ENCODE assay signal across 9 cellular contexts in genomic region chr16:20910781-20911321, GRCh38. TPM values are rescaled to one million over a fixed set of nuclear protein-coding genes. Genes with fewer than 3 reads are reported as not detected.
A peak's percentile ranks its signal among the peaks of the same experiment; 100 is the strongest.
DNase-seq lines count a peak whose midpoint lies in the region; ATAC-seq, FAIRE-seq and TF ChIP-seq lines count a peak whose summit lies in the region.
"Had no signal": no experiment of that assay in that cellular context is flagged by ENCODE, and none has a peak within 500 bp of the region (broad histone marks: within the 10 kb centered on the region; RNA-seq: fewer than 3 reads in every experiment).

No MANE protein-coding gene starts in this region.

- H3K4me1 ChIP-seq in A673 (ENCODE audit: insufficient read depth, low read length, poor library complexity, severe bottlenecking) = peaks cover 7% of the 10 kb centered on the region
- H3K4me1 ChIP-seq in K562 (replicated peaks in 1 of 2; ENCODE audit: control insufficient read depth in 2 of 2, insufficient read depth in 2 of 2, low read length in 2 of 2) = peaks cover 16 to 19% of the 10 kb centered on the region in 2 experiments

- no peak for TF ChIP-seq POLR2A in K562 (conservative IDR thresholded peaks at IDR 0.05)

- POLR2A ChIA-PET in A673 (lab: Charles Lee; ENCODE audit: low non-redundant PET) = interaction anchor here (0.7 kb wide), 1 partner anchor 35 kb away, joined by 3 read pairs; no protein-coding TSS in a partner anchor
- POLR2A ChIA-PET in K562 (lab: Yijun Ruan, JAX) = interaction anchor here (0.7 to 2.0 kb wide), 3 partner anchors 8 to 10 kb away, joined by 5 to 12 read pairs (median 12); partner anchors contain the start of genes DCUN1D3 and LYRM1

- CTCF ChIA-PET in A673 (lab: Charles Lee) (no interaction called here), K562 (lab: Yijun Ruan, JAX; ENCODE audit: low intra/inter-chr PET ratio) (no interaction called here)

- TF ChIP-seq CTCF in A673 (conservative IDR thresholded peaks at IDR 0.05; ENCODE audit: low read depth, low read length) = no peak
- TF ChIP-seq CTCF in K562 (IDR thresholded peaks at IDR 0.05 in 2 of 3, conservative IDR thresholded peaks at IDR 0.05 in 1 of 3; ENCODE audit: insufficient read depth in 2 of 3, low read depth in 1 of 3, low read length in 3 of 3) = no peak

- no peaks in the 10 kb centered on the region for H3K27me3 ChIP-seq in A673 (replicated peaks; ENCODE audit: insufficient read depth, low read depth, low read length, poor library complexity)
- no peaks in the 10 kb centered on the region for H3K27me3 ChIP-seq in K562 (ENCODE audit: control insufficient read depth in 2 of 2, insufficient read depth in 2 of 2, low read length in 2 of 2)
- H3K27me3 ChIP-seq: cardiac muscle cell had no signal

- ATAC-seq in K562 (peak; percentile 60), left lobe of liver (peak; percentile 33)

- intact Hi-C loops in A673 (cut with micrococcal nuclease; ENCODE audit: unreplicated experiment) (no loop called here), K562 (cut with micrococcal nuclease) (no loop called here)

- H3K9me1 ChIP-seq in K562 (ENCODE audit: control insufficient read depth, insufficient read depth, low read length) = no peaks in the 10 kb centered on the region

- peak; percentile 62 for FAIRE-seq in K562 (lab: Jason Lieb, UNC)

- peak; percentile 69 for TF ChIP-seq EP300 in K562 (IDR thresholded peaks at IDR 0.05; ENCODE audit: low read length)

- H3K27ac ChIP-seq in A673 (ENCODE audit: low read depth, low read length, poor library complexity, severe bottlenecking) (no peak overlapping the region), K562 (ENCODE audit: extremely low read depth, low read depth, low read length) (peak overlapping the region; percentile 58; the same call in 1 of the 3 replicates)
- H3K27ac ChIP-seq: cardiac muscle cell had no signal

- no peaks in the 10 kb centered on the region for H3K36me3 ChIP-seq in A673 (ENCODE audit: insufficient read depth, low read length, poor library complexity, severe bottlenecking)
- H3K36me3 ChIP-seq in K562 (ENCODE audit: control insufficient read depth, insufficient read depth, low read length) = no peaks in the 10 kb centered on the region
- H3K36me3 ChIP-seq: cardiac muscle cell had no signal

- no peak for TF ChIP-seq RAD21 in K562 (CRISPR knock-in tag; conservative IDR thresholded peaks at IDR 0.05 in 1 of 2, IDR thresholded peaks at IDR 0.05 in 1 of 2)

- H3K9ac ChIP-seq in K562 (ENCODE audit: insufficient read depth in 1 of 2, low read depth in 2 of 2, low read length in 2 of 2) = peak overlapping the region in 1 of 2 experiments; percentile 11; a peak in 2 of 4 replicates

- H3K4me3 ChIP-seq in A673 (ENCODE audit: low read depth, low read length, poor library complexity, severe bottlenecking) (no peak overlapping the region), K562 (no peak overlapping the region)
- H3K4me3 ChIP-seq: cardiac muscle cell had no signal

- 3% methylated on average over 2 of the region's 2 CpGs for WGBS in K562 (ENCODE audit: insufficient coverage, low coverage, missing lambda C conversion rate)

- H3K9me3 ChIP-seq in A673 (ENCODE audit: low read depth, low read length, poor library complexity, severe bottlenecking) (no peaks in the 10 kb centered on the region), K562 (replicated peaks; ENCODE audit: control insufficient read depth, insufficient read depth, low read depth, low read length) (no peaks in the 10 kb centered on the region)

- no peaks in the 10 kb centered on the region for H3K79me2 ChIP-seq in K562 (ENCODE audit: control insufficient read depth, insufficient read depth, low read length)

- DNase-seq in A673 (ENCODE audit: low spot score) = peak; percentile 48
- DNase-seq in M059J (ENCODE audit: low read depth) = peak; percentile 94
- peak in 1 of 4 experiments; percentile 40 for DNase-seq in K562 (ENCODE audit: extremely low read depth in 1 of 4, low spot score in 3 of 4)
- DNase-seq in left lobe of liver (ENCODE audit: low spot score) = no peak
- no peak for DNase-seq in T1000 (lab: John Stamatoyannopoulos, UW)
- no peak for DNase-seq in GM19238 (ENCODE audit: insufficient read length, low spot score)
- no peak for DNase-seq in UCSD-AML1 (lab: John Stamatoyannopoulos, UW; ENCODE audit: unreplicated experiment)
- DNase-seq in hypothalamus (lab: John Stamatoyannopoulos, UW) = no peak

- no peaks in the 10 kb centered on the region for H4K20me1 ChIP-seq in K562 (replicated peaks; ENCODE audit: control insufficient read depth, insufficient read depth, low read length)

- in situ Hi-C loops in K562 (cut with MboI) = no loop called here

- H3K4me2 ChIP-seq in K562 (ENCODE audit: insufficient read depth, low read length) = no peak overlapping the region

- H2AFZ ChIP-seq in K562 (ENCODE audit: low read depth, low read length) = peak overlapping the region; percentile 57; the same call in 1 of the 2 replicates

- no TSS peak for BruUV-seq in A673 (replicated peaks; lab: Mats Ljungman, UMichigan)
- no TSS peak for BruUV-seq in K562 (replicated peaks; lab: Mats Ljungman, UMichigan)

TF ChIP-seq in K562, 482 proteins besides CTCF, POLR2A, EP300 and RAD21 (continues in another document):
- TF ChIP-seq, protein P1, sequence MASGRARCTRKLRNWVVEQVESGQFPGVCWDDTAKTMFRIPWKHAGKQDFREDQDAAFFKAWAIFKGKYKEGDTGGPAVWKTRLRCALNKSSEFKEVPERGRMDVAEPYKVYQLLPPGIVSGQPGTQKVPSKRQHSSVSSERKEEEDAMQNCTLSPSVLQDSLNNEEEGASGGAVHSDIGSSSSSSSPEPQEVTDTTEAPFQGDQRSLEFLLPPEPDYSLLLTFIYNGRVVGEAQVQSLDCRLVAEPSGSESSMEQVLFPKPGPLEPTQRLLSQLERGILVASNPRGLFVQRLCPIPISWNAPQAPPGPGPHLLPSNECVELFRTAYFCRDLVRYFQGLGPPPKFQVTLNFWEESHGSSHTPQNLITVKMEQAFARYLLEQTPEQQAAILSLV (tag; IDR thresholded peaks at IDR 0.05) = peak; percentile 60; the same call in 1 of the 2 replicates
- TF ChIP-seq SIRT6 (IDR thresholded peaks at IDR 0.05; ENCODE audit: low read depth, low read length) = no peak
- TF ChIP-seq, protein P2, sequence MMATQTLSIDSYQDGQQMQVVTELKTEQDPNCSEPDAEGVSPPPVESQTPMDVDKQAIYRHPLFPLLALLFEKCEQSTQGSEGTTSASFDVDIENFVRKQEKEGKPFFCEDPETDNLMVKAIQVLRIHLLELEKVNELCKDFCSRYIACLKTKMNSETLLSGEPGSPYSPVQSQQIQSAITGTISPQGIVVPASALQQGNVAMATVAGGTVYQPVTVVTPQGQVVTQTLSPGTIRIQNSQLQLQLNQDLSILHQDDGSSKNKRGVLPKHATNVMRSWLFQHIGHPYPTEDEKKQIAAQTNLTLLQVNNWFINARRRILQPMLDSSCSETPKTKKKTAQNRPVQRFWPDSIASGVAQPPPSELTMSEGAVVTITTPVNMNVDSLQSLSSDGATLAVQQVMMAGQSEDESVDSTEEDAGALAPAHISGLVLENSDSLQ (IDR thresholded peaks at IDR 0.05) = peak; percentile 79

RNA-seq across cellular contexts. Expression of gene LYRM1, which starts 10.3 kb away (rescaled TPM):
- total RNA-seq in A673 (2021) (14.3 and 21.4 TPM in 2 replicates), K562 (2014; rRNA removed) (22.0 and 32.7 TPM in 2 replicates), K562 (2014; rRNA removed; fragmentation: Illumina TruSeq; extraction: Trizol) (26.2 and 28.2 TPM in 2 replicates), K562 (2015; rRNA removed; fragmentation: Illumina TruSeq; extraction: Trizol) (26.0 and 26.5 TPM in 2 replicates), K562 (2021) (17.5 and 18.9 TPM in 2 replicates), left lobe of liver (33.9 TPM)
- 33.5 and 45.9 TPM in 2 replicates for total RNA-seq in M059J (2014; rRNA removed; shearing (Covaris generic))
- total RNA-seq in K562 (2011; cell fraction: chromatin; rRNA removed; ENCODE audit: low replicate concordance) = 5.6 and 11.9 TPM in 2 replicates
- 3.3 and 3.7 TPM in 2 replicates for total RNA-seq in K562 (2011; cell fraction: nucleolus; rRNA removed)
- 8.4 and 14.1 TPM in 2 replicates for total RNA-seq in K562 (2011; cell fraction: nucleoplasm; rRNA removed)
- polyA plus RNA-seq in K562 (2011; rRNA removed) (26.9 and 32.7 TPM in 2 replicates), K562 (2014; fragmentation: Illumina TruSeq; extraction: Trizol) (36.9 and 40.2 TPM in 2 replicates), K562 (2014; fragmentation: Nextera tagmentation; extraction: Ambion mirVana) (10 to 100 TPM; 40.0 to 44.1 TPM), K562 (2014; rRNA removed) (26.3 and 27.3 TPM in 2 replicates)
- 9.0 and 16.7 TPM in 2 replicates for polyA plus RNA-seq in K562 (2011; cell fraction: cytosol; rRNA removed)
- polyA plus RNA-seq in K562 (2011; cell fraction: nucleus; rRNA removed) = 7.8 and 12.3 TPM in 2 replicates
- 24.3 and 54.4 TPM in 2 replicates for polyA plus RNA-seq in K562 (2012)
- polyA minus RNA-seq in K562 (2011; rRNA and poly(A)+ RNA removed) = 18.1 and 18.9 TPM in 2 replicates
- 5.5 and 9.6 TPM in 2 replicates for polyA minus RNA-seq in K562 (2011; cell fraction: cytosol; rRNA and poly(A)+ RNA removed)
- 2.6 and 5.8 TPM in 2 replicates for polyA minus RNA-seq in K562 (2011; cell fraction: nucleus; rRNA and poly(A)+ RNA removed)

RNA-seq across cellular contexts. Expression of gene DCUN1D3, which starts 10.7 kb away (rescaled TPM):
- total RNA-seq in A673 (2021) (12.4 and 12.7 TPM in 2 replicates), K562 (2014; rRNA removed) (2.2 TPM in 2 replicates), K562 (2014; rRNA removed; fragmentation: Illumina TruSeq; extraction: Trizol) (2.2 and 3.2 TPM in 2 replicates), K562 (2015; rRNA removed; fragmentation: Illumina TruSeq; extraction: Trizol) (2.9 and 3.5 TPM in 2 replicates), K562 (2021) (3.8 and 4.7 TPM in 2 replicates), left lobe of liver (15.0 TPM)
- total RNA-seq in M059J (2014; rRNA removed; shearing (Covaris generic)) = 12.5 and 12.6 TPM in 2 replicates
- total RNA-seq in K562 (2011; cell fraction: chromatin; rRNA removed; ENCODE audit: low replicate concordance) = 8.4 and 10.3 TPM in 2 replicates
- total RNA-seq in K562 (2011; cell fraction: nucleolus; rRNA removed) = 4.1 and 4.8 TPM in 2 replicates
- 9.6 and 13.8 TPM in 2 replicates for total RNA-seq in K562 (2011; cell fraction: nucleoplasm; rRNA removed)
- polyA plus RNA-seq in K562 (2011; rRNA removed) (2.6 and 3.1 TPM in 2 replicates), K562 (2014; fragmentation: Illumina TruSeq; extraction: Trizol) (1.4 and 1.6 TPM in 2 replicates), K562 (2014; fragmentation: Nextera tagmentation; extraction: Ambion mirVana) (1 to 10 TPM; 1.0 to 1.9 TPM), K562 (2014; rRNA removed) (1.8 and 2.4 TPM in 2 replicates)
- 1.3 and 1.8 TPM in 2 replicates for polyA plus RNA-seq in K562 (2011; cell fraction: cytosol; rRNA removed)
- polyA plus RNA-seq in K562 (2011; cell fraction: nucleus; rRNA removed) = 5.6 and 5.7 TPM in 2 replicates
- 1.8 and 2.8 TPM in 2 replicates for polyA plus RNA-seq in K562 (2012)
- polyA minus RNA-seq in K562 (2011; rRNA and poly(A)+ RNA removed) = 5.3 and 6.9 TPM in 2 replicates
- polyA minus RNA-seq in K562 (2011; cell fraction: cytosol; rRNA and poly(A)+ RNA removed) = 2.7 and 3.2 TPM in 2 replicates
- polyA minus RNA-seq in K562 (2011; cell fraction: nucleus; rRNA and poly(A)+ RNA removed) = 3.9 and 6.3 TPM in 2 replicates

Comparison
In these comparisons a context has a peak if more than half of its experiments do, and no peak if none do; other contexts are left out.
1. DNase-seq: peak in A673 (single experiment) and M059J (single experiment); none in left lobe of liver (single experiment), T1000 (single experiment), GM19238 (single experiment), UCSD-AML1 (single experiment) and hypothalamus (0 of 51).